Comparison of ENCODE assay signal across 10 cellular contexts in genomic region chr1:169113613-169114119, GRCh38. TPM values are rescaled to one million over a fixed set of nuclear protein-coding genes. Genes with fewer than 3 reads are reported as not detected.
DNase-seq lines count a peak whose midpoint lies in the region; ATAC-seq, FAIRE-seq and TF ChIP-seq lines count a peak whose summit lies in the region.
"Had no signal": no experiment of that assay in that cellular context is flagged by ENCODE, and none has a peak within 500 bp of the region (broad histone marks: within the 10 kb centered on the region; RNA-seq: fewer than 3 reads in every experiment).

No MANE protein-coding gene starts in this region.

- no TSS peak for BruUV-seq in MCF 10A (replicated peaks; lab: Mats Ljungman, UMichigan)

- H3K36me3 ChIP-seq in keratinocyte (ENCODE audit: control insufficient read depth in 2 of 2, extremely low read depth in 1 of 2, insufficient read depth in 2 of 2, low read length in 2 of 2) = peaks cover 0 to 4% of the 10 kb centered on the region in 2 experiments

- intact Hi-C loops in Right ventricle myocardium superior (cut with DNase I) = no loop called here
- intact Hi-C loops in Right ventricle myocardium inferior (cut with DNase I) = no loop called here
- intact Hi-C loops in MCF 10A (cut with micrococcal nuclease) = loop anchor here (5.0 to 10.0 kb wide), 2 partner anchors 254 to 371 kb away; partner anchors contain the start of genes BLZF1, NME7 and SLC19A2

- H3K9me3 ChIP-seq in keratinocyte (ENCODE audit: control insufficient read depth, low read depth, low read length) = no peaks in the 10 kb centered on the region

- H3K4me3 Mint-ChIP-seq in MCF 10A (ENCODE audit: unreplicated experiment) = peak overlapping the region; percentile 68

- no peaks in the 10 kb centered on the region for H3K27me3 Mint-ChIP-seq in MCF 10A (ENCODE audit: insufficient read depth, unreplicated experiment)

- peaks cover 38% of the 10 kb centered on the region for H3K36me3 Mint-ChIP-seq in MCF 10A (ENCODE audit: insufficient read depth, unreplicated experiment)
- H3K36me3 Mint-ChIP-seq in activated naive CD4-positive, alpha-beta T cell treated with anti-CD3 and anti-CD28 coated beads, Interleukin-2, amount 50 U/mL, for 72 hours = peaks cover 0 to 10% of the 10 kb centered on the region in 2 donors

- peak overlapping the region; percentile 71 for H3K27ac ChIP-seq in keratinocyte (ENCODE audit: control insufficient read depth, insufficient read depth, low read length)

- H2AFZ ChIP-seq in keratinocyte (ENCODE audit: control insufficient read depth, low read length) = peak overlapping the region; percentile 35

- peak overlapping the region; percentile 82 for H3K27ac Mint-ChIP-seq in MCF 10A (ENCODE audit: low read depth, unreplicated experiment)
- no peak overlapping the region for H3K27ac Mint-ChIP-seq in activated naive CD4-positive, alpha-beta T cell treated with anti-CD3 and anti-CD28 coated beads, Interleukin-2, amount 50 U/mL, for 72 hours

- FAIRE-seq in keratinocyte (lab: Jason Lieb, UNC) = peak; percentile 72
- FAIRE-seq: A204.1 had no signal

- no peaks in the 10 kb centered on the region for H3K9me3 Mint-ChIP-seq in MCF 10A (ENCODE audit: unreplicated experiment)
- no peaks in the 10 kb centered on the region for H3K9me3 Mint-ChIP-seq in activated naive CD4-positive, alpha-beta T cell treated with anti-CD3 and anti-CD28 coated beads, Interleukin-2, amount 50 U/mL, for 72 hours

- H3K4me1 Mint-ChIP-seq in MCF 10A (ENCODE audit: insufficient read depth, unreplicated experiment) = peaks cover 68% of the 10 kb centered on the region

- H3K9ac ChIP-seq in keratinocyte (ENCODE audit: control insufficient read depth, extremely low read depth, insufficient read depth, low read length) = peak overlapping the region; percentile 24

- peak overlapping the region; percentile 78 for H3K4me2 ChIP-seq in keratinocyte (ENCODE audit: control insufficient read depth, extremely low read depth, insufficient read depth, low read depth, low read length)

- dilution Hi-C loops in keratinocyte (cut with MboI; ENCODE audit: extremely low pct_ligation_motif_present, low sequenced_read_pairs) = no loop called here

- TF ChIP-seq CTCF in MCF 10A (IDR thresholded peaks at IDR 0.05; ENCODE audit: unreplicated experiment) (no peak), keratinocyte (optimal IDR thresholded peaks at IDR 0.05 in 1 of 3, IDR thresholded peaks at IDR 0.05 in 1 of 3, conservative IDR thresholded peaks at IDR 0.05 in 1 of 3; ENCODE audit: extremely low read depth in 1 of 3, insufficient read depth in 2 of 3, low read length in 3 of 3) (no peak)

- no peaks in the 10 kb centered on the region for H3K9me1 ChIP-seq in keratinocyte (ENCODE audit: control insufficient read depth, extremely low read depth, insufficient read depth, low read length)

- DNase-seq in Right ventricle myocardium superior (no peak), Right ventricle myocardium inferior (ENCODE audit: missing footprints) (no peak), MCF 10A (ENCODE audit: unreplicated experiment) (peak; percentile 90), keratinocyte (ENCODE audit: low read depth, low spot score) (peak; percentile 73), putamen (ENCODE audit: low spot score) (no peak), NCI-H1105 treated with DMSO at 0.1 percent for 48 hours (lab: John Stamatoyannopoulos, UW) (no peak), DMS153 (lab: John Stamatoyannopoulos, UW) (no peak)
- DNase-seq in activated naive CD4-positive, alpha-beta T cell treated with anti-CD3 and anti-CD28 coated beads, Interleukin-2, amount 50 U/mL, for 72 hours (ENCODE audit: low spot score in 2 of 2) = no peak
- DNase-seq: NCI-H446 treated with DMSO at 0.1 percent for 48 hours had no signal

- peaks cover 35% of the 10 kb centered on the region for H3K79me2 ChIP-seq in keratinocyte (ENCODE audit: control insufficient read depth, insufficient read depth, low read length)

- H3K4me3 ChIP-seq in keratinocyte (ENCODE audit: control insufficient read depth in 2 of 3, extremely low read depth in 1 of 3, insufficient read depth in 2 of 3, low read depth in 1 of 3, low read length in 3 of 3) = no peak overlapping the region

- CTCF ChIA-PET in MCF 10A (lab: Yijun Ruan, JAX) = interaction anchor here (0.6 to 8.1 kb wide), 6 partner anchors 20 to 778 kb away, joined by 3 to 107 read pairs (median 3); no protein-coding TSS in a partner anchor

- ATAC-seq in Right ventricle myocardium superior (ENCODE audit: poor library complexity) (peak; percentile 3), Right ventricle myocardium inferior (no peak)
- no peak for ATAC-seq in activated naive CD4-positive, alpha-beta T cell treated with anti-CD3 and anti-CD28 coated beads, Interleukin-2, amount 50 U/mL, for 72 hours

- no peaks in the 10 kb centered on the region for H4K20me1 ChIP-seq in keratinocyte (ENCODE audit: control insufficient read depth, extremely low read depth, insufficient read depth, low read length)

- POLR2A ChIA-PET in MCF 10A (lab: Yijun Ruan, JAX) = interaction anchor here (0.6 to 0.9 kb wide), 2 partner anchors 490 to 495 kb away, joined by 3 read pairs; no protein-coding TSS in a partner anchor

- H3K4me1 ChIP-seq in keratinocyte (ENCODE audit: control insufficient read depth, extremely low read depth, insufficient read depth, low read length) = peaks cover 75% of the 10 kb centered on the region

- H3K27me3 ChIP-seq in keratinocyte (ENCODE audit: control insufficient read depth, extremely low read depth, insufficient read depth, low read length) = no peaks in the 10 kb centered on the region

RNA-seq across cellular contexts. Expression of gene ATP1B1, which starts 7.2 kb away (rescaled TPM):
- total RNA-seq in Right ventricle myocardium superior = 302 TPM
- 335 TPM for total RNA-seq in Right ventricle myocardium inferior
- total RNA-seq in MCF 10A (2022) = 20.0 and 24.4 TPM in 2 replicates
- polyA plus RNA-seq in keratinocyte = 21.1 to 32.8 TPM (median 30.0 TPM) in 3 replicates
- polyA plus RNA-seq in keratinocyte (2011; ENCODE audit: low read depth) = 32.4 TPM
- polyA plus RNA-seq in keratinocyte (2011; cell fraction: cytosol; rRNA removed) = 11.2 and 16.6 TPM in 2 replicates
- polyA plus RNA-seq in keratinocyte (2011; cell fraction: nucleus; rRNA removed) = 23.9 and 33.4 TPM in 2 replicates
- 35.0 and 37.8 TPM in 2 replicates for polyA plus RNA-seq in keratinocyte (2012; ENCODE audit: low replicate concordance)
- 8.4 to 29.2 TPM (median 15.0 TPM) in 3 replicates for polyA minus RNA-seq in keratinocyte
- 22.6 TPM for polyA minus RNA-seq in keratinocyte (2011; cell fraction: cytosol; rRNA and poly(A)+ RNA removed)
- 18.6 and 28.9 TPM in 2 replicates for polyA minus RNA-seq in keratinocyte (2011; cell fraction: nucleus; rRNA and poly(A)+ RNA removed)
- 10 to 100 TPM in 1 of 2 donors, 1 to 10 TPM in 1; 3.5 to 13.5 TPM for total RNA-seq in activated naive CD4-positive, alpha-beta T cell treated with anti-CD3 and anti-CD28 coated beads, Interleukin-2, amount 50 U/mL, for 72 hours

Comparison
In these comparisons a context has a peak if more than half of its experiments do, and no peak if none do; other contexts are left out.
1. DNase-seq: peak in MCF 10A (single experiment) and keratinocyte (single experiment); none in Right ventricle myocardium superior (single experiment), Right ventricle myocardium inferior (single experiment), activated naive CD4-positive, alpha-beta T cell treated with anti-CD3 and anti-CD28 coated beads, Interleukin-2, amount 50 U/mL, for 72 hours (0 of 2), putamen (single experiment), NCI-H1105 treated with DMSO at 0.1 percent for 48 hours (single experiment) and DMS153 (single experiment).
2. RNA of gene ATP1B1, which starts 7.2 kb away (total RNA-seq): 335 TPM in Right ventricle myocardium inferior (single experiment) and 302 TPM in Right ventricle myocardium superior (single experiment); 20.0 to 24.4 TPM in MCF 10A and 3.5 to 13.5 TPM in activated naive CD4-positive, alpha-beta T cell treated with anti-CD3 and anti-CD28 coated beads, Interleukin-2, amount 50 U/mL, for 72 hours; every median in the first group is over 10 times any median in the second.